ENCODE assay signal across 23 cellular contexts in the genomic region with DNA sequence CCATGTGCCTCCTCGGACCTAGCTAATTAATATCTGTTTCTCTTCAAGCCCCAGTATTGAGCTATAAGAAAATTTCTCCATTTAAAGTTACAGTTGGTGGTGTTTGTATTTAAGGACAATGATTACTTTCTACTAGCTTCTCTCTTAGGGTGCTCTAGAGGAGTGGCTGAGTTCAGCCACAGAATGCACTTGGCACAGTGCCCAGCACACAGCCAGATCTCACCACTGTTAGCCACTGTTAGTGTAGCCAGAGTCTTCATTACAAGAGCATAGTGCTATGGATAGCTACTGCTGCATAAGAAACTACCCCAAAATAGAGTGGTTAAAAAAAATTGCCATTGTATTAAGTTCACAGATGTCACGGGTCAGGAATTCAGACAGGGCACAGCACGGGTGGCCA.
DNase-seq lines count a peak whose midpoint lies in the region; TF ChIP-seq lines count a peak whose summit lies in the region.
"Had no signal": no experiment of that assay in that cellular context is flagged by ENCODE, and none has a peak within 500 bp of the region (broad histone marks: within the 10 kb centered on the region; RNA-seq: fewer than 3 reads in every experiment).

No MANE protein-coding gene starts in this region.

- H3K9ac ChIP-seq in mammary epithelial cell (ENCODE audit: insufficient read depth, low read length) (no peak overlapping the region), GM23248 (no peak overlapping the region)

- H3K9me2 ChIP-seq in GM23248 (ENCODE audit: insufficient read depth), result no peaks in the 10 kb centered on the region

- 88% methylated on average over 3 of the region's 3 CpGs for WGBS in mammary epithelial cell (ENCODE audit: low coverage, missing lambda C conversion rate)
- WGBS in thyroid gland, 2 donors, result 79 to 90% methylated on average over 3 of the region's 3 CpGs
- WGBS in GM23248 (ENCODE audit: low coverage in 1 of 2, low lambda C conversion rate in 2 of 2, missing lambda C conversion rate in 2 of 2), 2 experiments, result 87 to 94% methylated on average over 3 of the region's 3 CpGs

- CTCF ChIA-PET in mammary epithelial cell (lab: Charles Lee; ENCODE audit: low non-redundant PET) (no interaction called here), MCF 10A (lab: Yijun Ruan, JAX) (interaction anchor here (0.6 to 0.7 kb wide), 4 partner anchors 261 to 834 kb away, joined by 3 read pairs; no protein-coding TSS in a partner anchor)

- H3K4me3 ChIP-seq in mammary epithelial cell (replicated peaks in 1 of 3; ENCODE audit: insufficient read depth in 1 of 3, low read depth in 2 of 3, low read length in 3 of 3) (no peak overlapping the region), thyroid gland (replicated peaks in 1 of 3) (no peak overlapping the region), GM23248 (no peak overlapping the region), uterus (no peak overlapping the region)
- H3K4me3 ChIP-seq: A549 had no signal

- in situ Hi-C loops in mammary epithelial cell (cut with MboI; ENCODE audit: low sequenced_read_pairs in 2 of 2) (no loop called here), GM23248 (cut with MboI) (no loop called here)

- peaks cover 36% of the 10 kb centered on the region for H3K27me3 Mint-ChIP-seq in MCF 10A (ENCODE audit: insufficient read depth, unreplicated experiment)

- H3K4me3 Mint-ChIP-seq in MCF 10A (ENCODE audit: unreplicated experiment), result no peak overlapping the region
- H3K4me3 Mint-ChIP-seq: H9, IgD-negative memory B cell had no signal

- dilution Hi-C loops in mammary epithelial cell (cut with HindIII; ENCODE audit: low sequenced_read_pairs), result no loop called here

- BruUV-seq in mammary epithelial cell (replicated peaks; lab: Mats Ljungman, UMichigan), result no TSS peak
- no TSS peak for BruUV-seq in MCF 10A (replicated peaks; lab: Mats Ljungman, UMichigan)

- H3K27ac ChIP-seq in mammary epithelial cell (ENCODE audit: insufficient read depth, low read depth, low read length), result no peak overlapping the region
- H3K27ac ChIP-seq in cingulate gyrus (ENCODE audit: low read depth, low read length), result peak overlapping the region; percentile 24
- H3K27ac ChIP-seq in thyroid gland, result no peak overlapping the region
- no peak overlapping the region for H3K27ac ChIP-seq in GM23248
- no peak overlapping the region for H3K27ac ChIP-seq in uterus
- H3K27ac ChIP-seq: A549 had no signal

- DNase-seq in mammary epithelial cell, result peak; percentile 4
- DNase-seq in MCF 10A (ENCODE audit: unreplicated experiment), result no peak
- DNase-seq in NCI-H69 (lab: John Stamatoyannopoulos, UW), result peak; percentile 20
- DNase-seq in thyroid gland, result peak; percentile 4 to 17
- DNase-seq in GM23248, result no peak
- DNase-seq in uterus, result no peak
- DNase-seq in iPS-NIHi11 (ENCODE audit: low spot score), result no peak
- DNase-seq: BE2C, DMS79 treated with DMSO at 0.1 percent for 48 hours, H9, Kasumi-1, MM.1S, NCI-H1048, NCI-H1436, NCI-H187 treated with DMSO at 0.1 percent for 48 hours, NCI-H2107, NCI-H2227 treated with DMSO at 0.1 percent for 48 hours, NCI-H510A, NCI-H82, SHP77 had no signal

- H3K36me3 Mint-ChIP-seq in MCF 10A (ENCODE audit: insufficient read depth, unreplicated experiment), result no peaks in the 10 kb centered on the region

- H4K20me1 ChIP-seq in mammary epithelial cell (ENCODE audit: insufficient read depth, low read length) (no peaks in the 10 kb centered on the region), GM23248 (ENCODE audit: insufficient read depth) (no peaks in the 10 kb centered on the region)

- H3K9me3 ChIP-seq in mammary epithelial cell (replicated peaks; ENCODE audit: insufficient read depth, low read length), result no peaks in the 10 kb centered on the region
- no peaks in the 10 kb centered on the region for H3K9me3 ChIP-seq in thyroid gland
- H3K9me3 ChIP-seq in GM23248 (ENCODE audit: low read depth), result no peaks in the 10 kb centered on the region
- no peaks in the 10 kb centered on the region for H3K9me3 ChIP-seq in uterus
- H3K9me3 ChIP-seq: A549, BE2C had no signal

- no peaks in the 10 kb centered on the region for H3K27me3 ChIP-seq in mammary epithelial cell (ENCODE audit: insufficient read depth, low read length)
- no peaks in the 10 kb centered on the region for H3K27me3 ChIP-seq in thyroid gland
- H3K27me3 ChIP-seq in GM23248 (replicated peaks; ENCODE audit: insufficient read depth), result no peaks in the 10 kb centered on the region
- no peaks in the 10 kb centered on the region for H3K27me3 ChIP-seq in uterus
- H3K27me3 ChIP-seq: BE2C had no signal

- H3K4me1 ChIP-seq in mammary epithelial cell (ENCODE audit: insufficient read depth, low read length) (no peaks in the 10 kb centered on the region), thyroid gland (peaks cover 0 to 3% of the 10 kb centered on the region in 2 donors), GM23248 (ENCODE audit: insufficient read depth) (no peaks in the 10 kb centered on the region), uterus (no peaks in the 10 kb centered on the region)
- H3K4me1 ChIP-seq: A549 had no signal

- no peaks in the 10 kb centered on the region for H3K4me1 Mint-ChIP-seq in MCF 10A (ENCODE audit: insufficient read depth, unreplicated experiment)
- H3K4me1 Mint-ChIP-seq: IgD-negative memory B cell had no signal

- H3K36me3 ChIP-seq in mammary epithelial cell (ENCODE audit: insufficient read depth, low read length) (no peaks in the 10 kb centered on the region), thyroid gland (no peaks in the 10 kb centered on the region), GM23248 (ENCODE audit: low read depth) (no peaks in the 10 kb centered on the region), uterus (no peaks in the 10 kb centered on the region)
- H3K36me3 ChIP-seq: BE2C had no signal

- no peak overlapping the region for H2AFZ ChIP-seq in mammary epithelial cell (ENCODE audit: low read depth, low read length)
- H2AFZ ChIP-seq in GM23248, result no peak overlapping the region

- no peak overlapping the region for H3K27ac Mint-ChIP-seq in MCF 10A (ENCODE audit: low read depth, unreplicated experiment)
- H3K27ac Mint-ChIP-seq: H9 had no signal

- intact Hi-C loops in mammary epithelial cell (cut with micrococcal nuclease) (no loop called here), MCF 10A (cut with micrococcal nuclease) (no loop called here), thyroid gland (cut with DNase I) (no loop called here), uterus (cut with DNase I; ENCODE audit: low total_unique reads) (no loop called here)

- no peak for TF ChIP-seq POLR2A in thyroid gland (IDR thresholded peaks at IDR 0.05)
- no peak for TF ChIP-seq POLR2A in uterus (IDR thresholded peaks at IDR 0.05)

- H3K4me2 ChIP-seq in mammary epithelial cell (ENCODE audit: insufficient read depth, low read depth, low read length) (no peak overlapping the region), GM23248 (ENCODE audit: unreplicated experiment) (no peak overlapping the region)
- H3K4me2 ChIP-seq: A549 had no signal

- POLR2A ChIA-PET in MCF 10A (lab: Yijun Ruan, JAX), result no interaction called here

- TF ChIP-seq CTCF in mammary epithelial cell (conservative IDR thresholded peaks at IDR 0.05 in 1 of 2, IDR thresholded peaks at IDR 0.05 in 1 of 2; ENCODE audit: extremely low read depth in 1 of 2, insufficient read depth in 1 of 2, low read depth in 1 of 2, low read length in 2 of 2), result no peak
- no peak for TF ChIP-seq CTCF in MCF 10A (IDR thresholded peaks at IDR 0.05; ENCODE audit: unreplicated experiment)
- TF ChIP-seq CTCF in thyroid gland (IDR thresholded peaks at IDR 0.05), result no peak
- TF ChIP-seq CTCF in uterus (IDR thresholded peaks at IDR 0.05), result no peak

- H3K9me3 Mint-ChIP-seq in MCF 10A (ENCODE audit: unreplicated experiment), result no peaks in the 10 kb centered on the region

- H3K79me2 ChIP-seq in mammary epithelial cell (ENCODE audit: insufficient read depth, low read length), result no peaks in the 10 kb centered on the region
- H3K79me2 ChIP-seq in GM23248 (ENCODE audit: insufficient read depth), result no peaks in the 10 kb centered on the region

- H3F3A ChIP-seq in GM23248 (ENCODE audit: insufficient read depth), result no peaks in the 10 kb centered on the region

Comparison
In these comparisons a context has a peak if more than half of its experiments do, and no peak if none do; other contexts are left out.
1. DNase-seq: peak in mammary epithelial cell (single experiment), NCI-H69 (single experiment) and thyroid gland (2 of 2); none in MCF 10A (single experiment), GM23248 (single experiment), uterus (0 of 2) and iPS-NIHi11 (single experiment).